ENCODE assay signal across 1 cellular context in the genomic region with DNA sequence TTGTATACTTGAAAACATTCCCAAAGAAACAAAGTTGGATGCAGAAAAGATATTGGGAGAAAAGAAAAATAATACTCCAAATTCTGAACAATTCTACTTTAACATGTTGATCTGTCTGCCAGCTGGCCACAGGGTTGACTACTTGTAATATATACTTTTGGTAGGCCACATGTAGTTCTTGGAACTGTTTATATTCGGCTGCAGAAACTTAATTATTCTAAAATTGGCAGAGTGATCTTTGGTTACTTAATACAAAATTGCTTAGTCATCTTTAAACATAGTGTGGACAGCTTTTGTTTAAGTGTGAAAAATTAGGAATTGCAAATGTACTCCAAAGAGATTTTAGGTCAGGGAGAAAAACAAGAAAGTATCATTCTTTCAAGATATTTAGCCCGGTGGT.
A peak's percentile ranks its signal among the peaks of the same experiment; 100 is the strongest.
TF ChIP-seq lines count a peak whose summit lies in the region.

No MANE protein-coding gene starts in this region.

TF ChIP-seq in K562, 482 proteins besides CTCF, POLR2A, EP300 and RAD21 (continued from another document):
- TF ChIP-seq MAFF (IDR thresholded peaks at IDR 0.05; ENCODE audit: low read length): peak; percentile 93
- peak; percentile 85 for TF ChIP-seq MAFK (IDR thresholded peaks at IDR 0.05; ENCODE audit: low read length)
